In the genomic region with DNA sequence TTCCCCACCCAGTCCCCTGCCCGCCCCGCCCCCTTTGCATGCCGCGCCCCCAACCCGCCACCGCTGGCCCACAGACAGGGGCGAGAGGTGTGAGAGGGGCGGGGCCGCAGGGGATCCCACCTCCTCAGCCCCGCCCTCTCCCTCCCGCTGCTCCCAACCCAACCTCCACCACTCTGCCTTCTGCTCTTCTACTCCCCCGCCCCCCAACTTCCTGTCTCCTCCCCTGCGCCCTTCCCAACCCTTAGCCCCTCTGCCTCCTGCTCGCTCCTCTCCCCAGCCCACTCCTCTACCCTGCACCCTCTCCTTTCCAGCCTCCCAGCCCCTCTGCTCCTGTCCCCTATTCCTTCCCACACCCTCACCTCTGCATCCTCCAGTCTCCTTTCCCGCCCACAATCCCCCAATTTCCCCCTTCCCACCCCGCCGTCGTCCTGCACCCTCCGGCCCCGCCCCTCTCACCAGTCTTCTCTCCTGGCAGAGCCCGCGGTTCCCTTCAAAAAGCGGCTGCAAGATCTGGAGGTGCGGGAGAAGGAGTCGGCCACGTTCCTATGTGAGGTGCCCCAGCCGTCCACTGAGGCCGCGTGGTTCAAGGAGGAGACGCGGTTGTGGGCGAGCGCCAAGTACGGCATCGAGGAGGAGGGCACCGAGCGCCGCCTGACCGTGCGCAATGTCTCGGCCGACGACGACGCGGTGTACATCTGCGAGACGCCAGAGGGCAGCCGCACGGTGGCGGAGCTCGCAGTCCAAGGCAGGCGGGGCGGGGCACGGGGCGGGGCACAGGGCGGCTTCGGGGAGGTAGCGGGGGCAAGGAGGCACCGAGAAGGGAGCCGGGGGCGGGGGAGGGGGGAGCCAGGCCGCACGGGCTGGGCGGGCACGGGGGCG, we compare ENCODE assay signal across 8 cellular contexts. TPM values are rescaled to one million over a fixed set of nuclear protein-coding genes. Genes with fewer than 3 reads are reported as not detected.
DNase-seq lines count a peak whose midpoint lies in the region; ATAC-seq and TF ChIP-seq lines count a peak whose summit lies in the region.

No MANE protein-coding gene starts in this region.

- peak; percentile 39 for TF ChIP-seq CTCF in fibroblast of mammary gland (conservative IDR thresholded peaks at IDR 0.05; ENCODE audit: control insufficient read depth, insufficient read depth, low read depth, low read length)

- peak; percentile 88 for ATAC-seq in GM21528 (IDR thresholded peaks at IDR 0.05; ENCODE audit: low FRiP score, unreplicated experiment)
- peak; percentile 94 to 96 for ATAC-seq in natural killer cell treated with Interleukin-12 subunit alpha and Interleukin-12 subunit beta and Interleukin-15 and Interleukin-18, amount 100 ng/mL, for 72 hours

- H3K27ac Mint-ChIP-seq in natural killer cell treated with Interleukin-12 subunit alpha and Interleukin-12 subunit beta and Interleukin-15 and Interleukin-18, amount 100 ng/mL, for 72 hours, result peak overlapping the region in 1 of 2 donors; percentile 29

- no peaks in the 10 kb centered on the region for H3K36me3 Mint-ChIP-seq in natural killer cell treated with Interleukin-12 subunit alpha and Interleukin-12 subunit beta and Interleukin-15 and Interleukin-18, amount 100 ng/mL, for 72 hours

- DNase-seq in D341Med (ENCODE audit: low spot score), result peak; percentile 97
- DNase-seq in HuH-7.5 (ENCODE audit: low spot score), result peak; percentile 96
- peak; percentile 93 for DNase-seq in activated T-cell treated with anti-CD3 and anti-CD28 coated beads, Interleukin-2, amount 50 U/mL, for 48 hours
- DNase-seq in fibroblast of mammary gland (ENCODE audit: low read depth), result peak; percentile 59
- peak; percentile 86 for DNase-seq in natural killer cell treated with Interleukin-12 subunit alpha and Interleukin-12 subunit beta and Interleukin-15 and Interleukin-18, amount 100 ng/mL, for 72 hours (ENCODE audit: low spot score)
- peak; percentile 74 to 89 (median 86) for DNase-seq in stimulated activated naive CD4-positive, alpha-beta T cell (lab: John Stamatoyannopoulos, UW)

- no peaks in the 10 kb centered on the region for H3K27me3 Mint-ChIP-seq in natural killer cell treated with Interleukin-12 subunit alpha and Interleukin-12 subunit beta and Interleukin-15 and Interleukin-18, amount 100 ng/mL, for 72 hours

- peak overlapping the region; percentile 32 for H3K4me3 ChIP-seq in fibroblast of mammary gland (ENCODE audit: control insufficient read depth, low read depth, low read length)

- peaks cover 0 to 2% of the 10 kb centered on the region in 2 donors for H3K4me1 Mint-ChIP-seq in natural killer cell treated with Interleukin-12 subunit alpha and Interleukin-12 subunit beta and Interleukin-15 and Interleukin-18, amount 100 ng/mL, for 72 hours (ENCODE audit: low read depth in 2 of 2)

- H3K4me3 Mint-ChIP-seq in natural killer cell treated with Interleukin-12 subunit alpha and Interleukin-12 subunit beta and Interleukin-15 and Interleukin-18, amount 100 ng/mL, for 72 hours, result peak overlapping the region; percentile 79

- H3K9me3 Mint-ChIP-seq in natural killer cell treated with Interleukin-12 subunit alpha and Interleukin-12 subunit beta and Interleukin-15 and Interleukin-18, amount 100 ng/mL, for 72 hours, result no peaks in the 10 kb centered on the region

TF ChIP-seq in PFSK-1, 5 proteins besides CTCF, POLR2A, EP300 and RAD21:
- TF ChIP-seq SIN3A (IDR thresholded peaks at IDR 0.05; ENCODE audit: borderline replicate concordance, insufficient read depth, low read length) (no peak), FOXP2 (optimal IDR thresholded peaks at IDR 0.05; ENCODE audit: borderline replicate concordance, extremely low read depth, extremely low read length, insufficient read depth) (peak; percentile 94), TAF1 (IDR thresholded peaks at IDR 0.05; ENCODE audit: borderline replicate concordance, insufficient read depth, low read length) (no peak), POLR2AphosphoS5 (IDR thresholded peaks at IDR 0.05; ENCODE audit: low read depth, low read length) (no peak)
- TF ChIP-seq, protein P1, sequence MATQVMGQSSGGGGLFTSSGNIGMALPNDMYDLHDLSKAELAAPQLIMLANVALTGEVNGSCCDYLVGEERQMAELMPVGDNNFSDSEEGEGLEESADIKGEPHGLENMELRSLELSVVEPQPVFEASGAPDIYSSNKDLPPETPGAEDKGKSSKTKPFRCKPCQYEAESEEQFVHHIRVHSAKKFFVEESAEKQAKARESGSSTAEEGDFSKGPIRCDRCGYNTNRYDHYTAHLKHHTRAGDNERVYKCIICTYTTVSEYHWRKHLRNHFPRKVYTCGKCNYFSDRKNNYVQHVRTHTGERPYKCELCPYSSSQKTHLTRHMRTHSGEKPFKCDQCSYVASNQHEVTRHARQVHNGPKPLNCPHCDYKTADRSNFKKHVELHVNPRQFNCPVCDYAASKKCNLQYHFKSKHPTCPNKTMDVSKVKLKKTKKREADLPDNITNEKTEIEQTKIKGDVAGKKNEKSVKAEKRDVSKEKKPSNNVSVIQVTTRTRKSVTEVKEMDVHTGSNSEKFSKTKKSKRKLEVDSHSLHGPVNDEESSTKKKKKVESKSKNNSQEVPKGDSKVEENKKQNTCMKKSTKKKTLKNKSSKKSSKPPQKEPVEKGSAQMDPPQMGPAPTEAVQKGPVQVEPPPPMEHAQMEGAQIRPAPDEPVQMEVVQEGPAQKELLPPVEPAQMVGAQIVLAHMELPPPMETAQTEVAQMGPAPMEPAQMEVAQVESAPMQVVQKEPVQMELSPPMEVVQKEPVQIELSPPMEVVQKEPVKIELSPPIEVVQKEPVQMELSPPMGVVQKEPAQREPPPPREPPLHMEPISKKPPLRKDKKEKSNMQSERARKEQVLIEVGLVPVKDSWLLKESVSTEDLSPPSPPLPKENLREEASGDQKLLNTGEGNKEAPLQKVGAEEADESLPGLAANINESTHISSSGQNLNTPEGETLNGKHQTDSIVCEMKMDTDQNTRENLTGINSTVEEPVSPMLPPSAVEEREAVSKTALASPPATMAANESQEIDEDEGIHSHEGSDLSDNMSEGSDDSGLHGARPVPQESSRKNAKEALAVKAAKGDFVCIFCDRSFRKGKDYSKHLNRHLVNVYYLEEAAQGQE (IDR thresholded peaks at IDR 0.05; ENCODE audit: insufficient read depth in 1 of 2, low read depth in 2 of 2, low read length in 2 of 2), result no peak

RNA-seq across cellular contexts. Expression of a gene that starts 5.4 kb away (rescaled TPM):
- polyA plus RNA-seq in PFSK-1 (2012; ENCODE audit: insufficient read length, low read depth), result 22.8 TPM
- 10 to 100 TPM in 1 of 2 donors, 1 to 10 TPM in 1; 6.4 to 12.3 TPM for total RNA-seq in natural killer cell treated with Interleukin-12 subunit alpha and Interleukin-12 subunit beta and Interleukin-15 and Interleukin-18, amount 100 ng/mL, for 72 hours

RNA-seq across cellular contexts. Expression of a gene that starts 47.6 kb away (rescaled TPM):
- polyA plus RNA-seq in PFSK-1 (2012; ENCODE audit: insufficient read length, low read depth), result 6.3 TPM
- 1 to 10 TPM; 6.8 to 7.9 TPM for total RNA-seq in natural killer cell treated with Interleukin-12 subunit alpha and Interleukin-12 subunit beta and Interleukin-15 and Interleukin-18, amount 100 ng/mL, for 72 hours

Comparison
In these comparisons a context has a peak if more than half of its experiments do, and no peak if none do; other contexts are left out.
1. Peak in every context shown above with its lines: DNase-seq, ATAC-seq and H3K4me3 ChIP-seq.